In genomic region chr14:106347890-106348755, GRCh38 we compare ENCODE assay signal across 17 cellular contexts.
"Had no signal": no experiment of that assay in that cellular context is flagged by ENCODE, and none has a peak within 500 bp of the region (broad histone marks: within the 10 kb centered on the region; RNA-seq: fewer than 3 reads in every experiment).

No MANE protein-coding gene starts in this region.

- H3K36me3 ChIP-seq: brain microvascular endothelial cell, neutrophil, stomach, upper lobe of right lung had no signal

- H3K4me1 Mint-ChIP-seq: activated T-helper 17 cell treated with anti-CD3 and anti-CD28 coated beads, Interleukin-2, amount 50 U/mL, for 72 hours had no signal

- H3K36me3 Mint-ChIP-seq: naive thymus-derived CD8-positive, alpha-beta T cell; T-cell had no signal

- H3K9me3 Mint-ChIP-seq: activated T-helper 17 cell treated with anti-CD3 and anti-CD28 coated beads, Interleukin-2, amount 50 U/mL, for 72 hours; effector memory CD8-positive, alpha-beta T cell; naive thymus-derived CD8-positive, alpha-beta T cell; T-cell had no signal

- ATAC-seq: activated CD4-positive, CD25-positive, alpha-beta regulatory T cell treated with anti-CD3 and anti-CD28 coated beads, Interleukin-2, amount 50 U/mL, for 24 hours; right cardiac atrium; upper lobe of right lung had no signal

- H3K27me3 ChIP-seq: brain microvascular endothelial cell, testis, upper lobe of right lung had no signal

- DNase-seq: anterior cingulate cortex, brain microvascular endothelial cell, cerebellar nuclear complex, dermis blood vessel endothelial cell had no signal

- H3K27me3 Mint-ChIP-seq: progenitor cell of endocrine pancreas had no signal

- H3K27ac ChIP-seq: brain microvascular endothelial cell, neutrophil, stomach, testis, upper lobe of right lung had no signal

- H3K9me3 ChIP-seq: neutrophil, stomach, testis, upper lobe of right lung had no signal

- H3K27ac Mint-ChIP-seq: activated T-helper 17 cell treated with anti-CD3 and anti-CD28 coated beads, Interleukin-2, amount 50 U/mL, for 72 hours; effector memory CD8-positive, alpha-beta T cell; progenitor cell of endocrine pancreas; T-cell had no signal

- H3K4me2 ChIP-seq: smooth muscle cell had no signal

- H3K4me3 Mint-ChIP-seq: activated T-helper 17 cell treated with anti-CD3 and anti-CD28 coated beads, Interleukin-2, amount 50 U/mL, for 72 hours; effector memory CD8-positive, alpha-beta T cell; naive thymus-derived CD8-positive, alpha-beta T cell; T-cell had no signal

- H3K4me1 ChIP-seq: stomach, testis, upper lobe of right lung had no signal

- H3K4me3 ChIP-seq: lung, smooth muscle cell, stomach, testis, upper lobe of right lung had no signal
